In the genomic region with DNA sequence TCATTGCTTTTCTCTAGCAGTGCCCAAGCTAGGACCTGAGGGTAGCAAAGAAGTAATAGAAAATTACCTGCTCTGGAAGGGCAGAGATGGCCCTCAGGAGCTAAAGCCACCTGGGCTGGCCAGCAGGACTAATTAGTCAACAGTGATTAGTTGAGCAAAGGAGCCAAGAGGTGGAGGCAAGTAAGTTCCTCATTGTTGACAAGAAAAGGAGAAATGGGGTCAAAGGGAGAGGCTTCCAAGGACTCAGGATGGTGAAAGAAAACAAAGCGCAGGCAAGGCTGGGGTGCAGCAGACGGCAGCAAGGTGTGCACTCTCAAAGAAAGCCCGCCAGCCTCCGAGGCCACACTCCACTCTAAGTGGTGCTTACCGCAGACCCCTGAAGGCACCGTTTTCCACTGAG, we compare ENCODE assay signal across 18 cellular contexts. TPM values are rescaled to one million over a fixed set of nuclear protein-coding genes. Genes with fewer than 3 reads are reported as not detected.
DNase-seq lines count a peak whose midpoint lies in the region; ATAC-seq and TF ChIP-seq lines count a peak whose summit lies in the region.
"Had no signal": no experiment of that assay in that cellular context is flagged by ENCODE, and none has a peak within 500 bp of the region (broad histone marks: within the 10 kb centered on the region; RNA-seq: fewer than 3 reads in every experiment).

No MANE protein-coding gene starts in this region.

- intact Hi-C loops in tibial artery (cut with DNase I; ENCODE audit: low total_unique reads): loop anchor here (10.0 kb wide), 1 partner anchor 183 kb away; the partner anchor contains the start of gene NAE1

- H3K9ac ChIP-seq in smooth muscle cell (ENCODE audit: low read depth): no peak overlapping the region
- H3K9ac ChIP-seq: KMS-11 had no signal

- no peak for ATAC-seq in GM18519 (IDR thresholded peaks at IDR 0.05; ENCODE audit: low FRiP score, unreplicated experiment)

- no peak overlapping the region for H3K4me2 ChIP-seq in smooth muscle cell

- no peaks in the 10 kb centered on the region for H3K27me3 ChIP-seq in tibial artery
- H3K27me3 ChIP-seq in smooth muscle cell (ENCODE audit: low read depth): no peaks in the 10 kb centered on the region
- H3K27me3 ChIP-seq: MG63 had no signal

- TF ChIP-seq CTCF in tibial artery (IDR thresholded peaks at IDR 0.05) (no peak), smooth muscle cell (IDR thresholded peaks at IDR 0.05; ENCODE audit: borderline replicate concordance, insufficient read depth, poor library complexity, severe bottlenecking) (no peak)

- no peaks in the 10 kb centered on the region for H3K9me3 ChIP-seq in tibial artery
- no peaks in the 10 kb centered on the region for H3K9me3 ChIP-seq in smooth muscle cell (replicated peaks; ENCODE audit: low read depth)
- H3K9me3 ChIP-seq: MG63 had no signal

- DNase-seq in SIG-M5 treated with dmso at 0.1 percent for 504 hours (lab: John Stamatoyannopoulos, UW; ENCODE audit: unreplicated experiment) (peak; percentile 5), SIG-M5 (lab: John Stamatoyannopoulos, UW) (no peak), NOMO-1 treated with DMSO at 0.1 percent for 48 hours (lab: John Stamatoyannopoulos, UW; ENCODE audit: unreplicated experiment) (peak; percentile 71), cerebellar cortex (ENCODE audit: low spot score) (peak; percentile 10), tibial artery (no peak), RPMI8226 (no peak), smooth muscle cell (lab: John Stamatoyannopoulos, UW; ENCODE audit: unreplicated experiment) (no peak)
- DNase-seq: Calu3; CD4-positive, CD25-positive, alpha-beta regulatory T cell; H7; MG63; NCI-H2029 treated with DMSO at 0.1 percent for 48 hours; NCI-H2227 treated with DMSO at 0.1 percent for 48 hours; NCI-H526 treated with DMSO at 0.1 percent for 48 hours; SHP77 treated with DMSO at 0.1 percent for 48 hours; SW 1271 had no signal

- H3K36me3 ChIP-seq in tibial artery (no peaks in the 10 kb centered on the region), smooth muscle cell (ENCODE audit: low read depth) (no peaks in the 10 kb centered on the region)
- H3K36me3 ChIP-seq: MG63 had no signal

- H3K27ac ChIP-seq in tibial artery: no peak overlapping the region
- H3K27ac ChIP-seq in smooth muscle cell (ENCODE audit: low read depth): no peak overlapping the region
- H3K27ac ChIP-seq: KMS-11 had no signal

- peaks cover 8% of the 10 kb centered on the region for H3K79me2 ChIP-seq in smooth muscle cell (ENCODE audit: low read depth)

- peaks cover 18% of the 10 kb centered on the region for H4K20me1 ChIP-seq in smooth muscle cell (ENCODE audit: low read depth)

- H3K4me1 ChIP-seq in tibial artery: peaks cover 0 to 11% (median 3%) of the 10 kb centered on the region in 4 donors
- H3K4me1 ChIP-seq in smooth muscle cell (ENCODE audit: low read depth): no peaks in the 10 kb centered on the region

- no peaks in the 10 kb centered on the region for H3F3A ChIP-seq in smooth muscle cell (ENCODE audit: low read depth)

- WGBS in smooth muscle cell (ENCODE audit: low lambda C conversion rate): 93% methylated on average over 6 of the region's 6 CpGs

- no peak overlapping the region for H3K4me3 ChIP-seq in tibial artery
- H3K4me3 ChIP-seq in smooth muscle cell: no peak overlapping the region
- H3K4me3 ChIP-seq: MG63 had no signal

- no peak overlapping the region for H2AFZ ChIP-seq in smooth muscle cell (ENCODE audit: low read depth)

RNA-seq across cellular contexts. Expression of gene CMTM4, which starts 44.6 kb away (rescaled TPM):
- total RNA-seq in smooth muscle cell: 25.2 and 27.0 TPM in 2 replicates
- polyA plus RNA-seq in smooth muscle cell: 7.2 and 9.2 TPM in 2 replicates

RNA-seq across cellular contexts. Expression of gene CMTM3, which starts 47.5 kb away (rescaled TPM):
- total RNA-seq in smooth muscle cell: 21.8 and 36.6 TPM in 2 replicates
- polyA plus RNA-seq in smooth muscle cell: 57.3 and 57.8 TPM in 2 replicates

Comparison
In these comparisons a context has a peak if more than half of its experiments do, and no peak if none do; other contexts are left out.
1. DNase-seq: peak in SIG-M5 treated with dmso at 0.1 percent for 504 hours (single experiment), NOMO-1 treated with DMSO at 0.1 percent for 48 hours (single experiment) and cerebellar cortex (single experiment); none in SIG-M5 (single experiment), tibial artery (0 of 2), RPMI8226 (single experiment) and smooth muscle cell (single experiment).